Comparison of ENCODE assay signal across 18 cellular contexts in the genomic region with DNA sequence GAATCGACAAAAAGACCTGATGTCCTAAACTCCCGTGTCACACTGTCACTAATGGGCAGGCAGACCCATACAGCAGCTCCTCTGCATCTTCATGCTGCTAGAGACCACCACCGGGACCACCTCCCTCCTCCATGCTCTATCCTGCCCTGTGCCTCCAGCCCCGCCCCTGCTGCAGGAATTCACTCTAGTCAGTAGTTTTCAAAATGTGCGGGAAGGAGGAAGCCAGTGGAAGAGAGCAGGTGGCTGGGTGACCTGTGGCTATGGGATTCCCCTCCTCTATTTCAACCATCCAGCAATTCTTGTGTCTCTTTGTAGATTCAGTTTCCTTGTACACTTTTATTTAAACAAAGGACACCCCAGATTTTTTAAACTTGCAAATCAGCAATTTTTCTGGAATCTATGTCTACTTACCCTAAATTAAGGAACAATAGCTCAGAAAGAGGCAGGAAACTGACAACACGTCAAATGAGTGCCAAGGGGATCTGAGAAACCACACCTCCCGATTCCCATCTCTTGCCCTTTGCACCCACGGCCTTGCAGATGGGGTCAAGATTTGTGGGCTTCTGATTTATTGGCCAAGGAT. TPM values are rescaled to one million over a fixed set of nuclear protein-coding genes. Genes with fewer than 3 reads are reported as not detected.
DNase-seq lines count a peak whose midpoint lies in the region; ATAC-seq lines count a peak whose summit lies in the region.
"Had no signal": no experiment of that assay in that cellular context is flagged by ENCODE, and none has a peak within 500 bp of the region (broad histone marks: within the 10 kb centered on the region; RNA-seq: fewer than 3 reads in every experiment).

No MANE protein-coding gene starts in this region.

- peak overlapping the region; percentile 66 to 75 for H3K4me3 Mint-ChIP-seq in stimulated activated naive B cell treated with anti-CD40 and anti-IgM and Interleukin-4, amounts not matched to agents 10 μg/mL and 1 μg/mL and 100 μg/mL, for 72 hours
- no peak overlapping the region for H3K4me3 Mint-ChIP-seq in activated T-cell treated with anti-CD3 and anti-CD28 coated beads, Interleukin-2, amount 50 U/mL, for 24 hours
- H3K4me3 Mint-ChIP-seq: activated naive CD8-positive, alpha-beta T cell treated with anti-CD3 and anti-CD28 coated beads, Interleukin-2, amount 10 ng/mL, durations not matched to agents 7 days and 5 days; HFFc6; mesothelial cell of epicardium had no signal

- H3K36me3 Mint-ChIP-seq in stimulated activated naive B cell treated with anti-CD40 and anti-IgM and Interleukin-4, amounts not matched to agents 10 μg/mL and 1 μg/mL and 100 μg/mL, for 72 hours: peaks cover 0 to 3% of the 10 kb centered on the region in 2 donors
- H3K36me3 Mint-ChIP-seq in activated T-cell treated with anti-CD3 and anti-CD28 coated beads, Interleukin-2, amount 50 U/mL, for 24 hours (ENCODE audit: low read depth): no peaks in the 10 kb centered on the region
- H3K36me3 Mint-ChIP-seq: activated naive CD8-positive, alpha-beta T cell treated with anti-CD3 and anti-CD28 coated beads, Interleukin-2, amount 10 ng/mL, durations not matched to agents 7 days and 5 days; mesothelial cell of epicardium had no signal

- peaks cover 0 to 7% of the 10 kb centered on the region in 2 donors for H3K9me3 Mint-ChIP-seq in stimulated activated naive B cell treated with anti-CD40 and anti-IgM and Interleukin-4, amounts not matched to agents 10 μg/mL and 1 μg/mL and 100 μg/mL, for 72 hours
- H3K9me3 Mint-ChIP-seq in activated T-cell treated with anti-CD3 and anti-CD28 coated beads, Interleukin-2, amount 50 U/mL, for 24 hours: no peaks in the 10 kb centered on the region
- H3K9me3 Mint-ChIP-seq: activated naive CD8-positive, alpha-beta T cell treated with anti-CD3 and anti-CD28 coated beads, Interleukin-2, amount 10 ng/mL, durations not matched to agents 7 days and 5 days; CD4-positive, alpha-beta memory T cell; HFFc6; mesothelial cell of epicardium had no signal

- ATAC-seq in left colon: peak; percentile 45
- no peak for ATAC-seq in stimulated activated naive B cell treated with anti-CD40 and anti-IgM and Interleukin-4, amounts not matched to agents 10 μg/mL and 1 μg/mL and 100 μg/mL, for 72 hours (replicated peaks)
- ATAC-seq in HG02763 (IDR thresholded peaks at IDR 0.05; ENCODE audit: unreplicated experiment): no peak
- ATAC-seq in HG03378 (IDR thresholded peaks at IDR 0.05; ENCODE audit: unreplicated experiment): no peak

- peaks cover 47 to 60% of the 10 kb centered on the region in 2 donors for H3K4me1 Mint-ChIP-seq in stimulated activated naive B cell treated with anti-CD40 and anti-IgM and Interleukin-4, amounts not matched to agents 10 μg/mL and 1 μg/mL and 100 μg/mL, for 72 hours
- peaks cover 31% of the 10 kb centered on the region for H3K4me1 Mint-ChIP-seq in activated T-cell treated with anti-CD3 and anti-CD28 coated beads, Interleukin-2, amount 50 U/mL, for 24 hours (ENCODE audit: low read depth)

- intact Hi-C loops in left colon (cut with DNase I, micrococcal nuclease): no loop called here

- peak overlapping the region; percentile 94 for H3K27ac Mint-ChIP-seq in stimulated activated naive B cell treated with anti-CD40 and anti-IgM and Interleukin-4, amounts not matched to agents 10 μg/mL and 1 μg/mL and 100 μg/mL, for 72 hours
- no peak overlapping the region for H3K27ac Mint-ChIP-seq in activated T-cell treated with anti-CD3 and anti-CD28 coated beads, Interleukin-2, amount 50 U/mL, for 24 hours
- H3K27ac Mint-ChIP-seq: activated naive CD8-positive, alpha-beta T cell treated with anti-CD3 and anti-CD28 coated beads, Interleukin-2, amount 10 ng/mL, durations not matched to agents 7 days and 5 days; CD4-positive, alpha-beta memory T cell; HFFc6 had no signal

- H3K27me3 Mint-ChIP-seq in stimulated activated naive B cell treated with anti-CD40 and anti-IgM and Interleukin-4, amounts not matched to agents 10 μg/mL and 1 μg/mL and 100 μg/mL, for 72 hours: no peaks in the 10 kb centered on the region
- no peaks in the 10 kb centered on the region for H3K27me3 Mint-ChIP-seq in activated T-cell treated with anti-CD3 and anti-CD28 coated beads, Interleukin-2, amount 50 U/mL, for 24 hours
- H3K27me3 Mint-ChIP-seq: activated naive CD8-positive, alpha-beta T cell treated with anti-CD3 and anti-CD28 coated beads, Interleukin-2, amount 10 ng/mL, durations not matched to agents 7 days and 5 days; CD4-positive, alpha-beta memory T cell had no signal

- peak; percentile 61 for DNase-seq in DMS53 (lab: John Stamatoyannopoulos, UW)
- no peak for DNase-seq in DMS53 treated with DMSO at 0.1 percent for 48 hours (lab: John Stamatoyannopoulos, UW; ENCODE audit: unreplicated experiment)
- DNase-seq in RPMI8226: peak; percentile 46
- DNase-seq in left colon: peak in 1 of 2 donors; percentile 32
- DNase-seq in stimulated activated naive B cell treated with anti-CD40 and anti-IgM and Interleukin-4, amounts not matched to agents 10 μg/mL and 1 μg/mL and 100 μg/mL, for 72 hours: no peak
- DNase-seq in activated T-cell treated with anti-CD3 and anti-CD28 coated beads, Interleukin-2, amount 50 U/mL, for 24 hours: no peak
- DNase-seq: activated CD4-positive, CD25-positive, alpha-beta regulatory T cell treated with anti-CD3 and anti-CD28 coated beads, Interleukin-2, amount 50 U/mL, for 72 hours; activated naive CD8-positive, alpha-beta T cell treated with anti-CD3 and anti-CD28 coated beads, Interleukin-2, amount 10 ng/mL, durations not matched to agents 7 days and 5 days; CD4-positive, alpha-beta memory T cell; cerebellar nuclear complex; glutamatergic neuron; HFFc6; NCI-H187 treated with DMSO at 0.1 percent for 48 hours; NCI-H524 treated with DMSO at 0.1 percent for 48 hours; ovary had no signal

RNA-seq across cellular contexts. Expression of gene MAP1LC3B2, which starts 20.4 kb away (rescaled TPM):
- total RNA-seq in left colon: 1 to 10 TPM; 1.9 to 2.6 TPM

Comparison
In these comparisons a context has a peak if more than half of its experiments do, and no peak if none do; other contexts are left out.
1. DNase-seq: peak in DMS53 (single experiment) and RPMI8226 (single experiment); none in DMS53 treated with DMSO at 0.1 percent for 48 hours (single experiment), stimulated activated naive B cell treated with anti-CD40 and anti-IgM and Interleukin-4, amounts not matched to agents 10 μg/mL and 1 μg/mL and 100 μg/mL, for 72 hours (single experiment) and activated T-cell treated with anti-CD3 and anti-CD28 coated beads, Interleukin-2, amount 50 U/mL, for 24 hours (single experiment).